Comparison of ENCODE assay signal across 12 cellular contexts in the genomic region with DNA sequence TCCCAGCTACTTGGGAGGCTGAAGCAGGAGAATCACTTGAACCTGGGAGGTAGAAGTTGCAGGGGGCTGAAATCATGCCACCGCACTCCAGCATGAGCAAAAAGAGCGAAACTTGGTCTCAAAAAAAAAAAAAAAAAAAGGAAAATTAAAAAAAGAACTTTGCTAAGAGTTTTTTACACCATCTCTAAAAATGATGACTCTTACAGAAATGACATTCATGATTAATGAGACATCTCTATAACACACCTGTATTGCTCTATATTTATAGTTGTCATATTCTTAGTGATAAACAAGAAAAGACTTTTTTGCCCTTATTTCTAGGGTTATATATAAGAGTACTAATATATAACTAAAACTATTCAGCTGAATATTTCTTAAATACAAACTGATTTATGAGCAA. TPM values are rescaled to one million over a fixed set of nuclear protein-coding genes. Genes with fewer than 3 reads are reported as not detected.
DNase-seq lines count a peak whose midpoint lies in the region; ATAC-seq, FAIRE-seq and TF ChIP-seq lines count a peak whose summit lies in the region.
"Had no signal": no experiment of that assay in that cellular context is flagged by ENCODE, and none has a peak within 500 bp of the region (broad histone marks: within the 10 kb centered on the region; RNA-seq: fewer than 3 reads in every experiment).

No MANE protein-coding gene starts in this region.

- no peak overlapping the region for H3K4me3 Mint-ChIP-seq in CD4-positive, CD25-positive, alpha-beta regulatory T cell
- H3K4me3 Mint-ChIP-seq: CD14-positive monocyte, HFFc6 had no signal

- no peaks in the 10 kb centered on the region for H3K9me3 ChIP-seq in CD4-positive, CD25-positive, alpha-beta regulatory T cell (ENCODE audit: control insufficient read depth in 2 of 2, low read length in 2 of 2)
- H3K9me3 ChIP-seq in small intestine (ENCODE audit: control insufficient read depth, low read depth) (no peaks in the 10 kb centered on the region), left ventricle myocardium inferior (replicated peaks) (no peaks in the 10 kb centered on the region)

- H3K4me1 ChIP-seq in CD4-positive, CD25-positive, alpha-beta regulatory T cell (ENCODE audit: control insufficient read depth, insufficient read depth, low read length, poor library complexity, severe bottlenecking) = peaks cover 70% of the 10 kb centered on the region
- H3K4me1 ChIP-seq in small intestine (ENCODE audit: control insufficient read depth in 2 of 2, insufficient read depth in 1 of 2, low read depth in 1 of 2, low read length in 1 of 2) (peaks cover 0 to 6% of the 10 kb centered on the region in 2 donors), left ventricle myocardium inferior (peaks cover 25% of the 10 kb centered on the region)

- peak overlapping the region in 2 of 3 donors; percentile 48 to 84 for H3K27ac Mint-ChIP-seq in CD4-positive, CD25-positive, alpha-beta regulatory T cell
- H3K27ac Mint-ChIP-seq: HFFc6 had no signal

- H3K4me3 ChIP-seq in CD4-positive, CD25-positive, alpha-beta regulatory T cell (ENCODE audit: low read depth, low read length) = peak overlapping the region; percentile 13
- H3K4me3 ChIP-seq in small intestine (ENCODE audit: low read depth in 1 of 2, low read length in 2 of 2) (no peak overlapping the region), left ventricle myocardium inferior (no peak overlapping the region)

- peaks cover 39 to 90% (median 73%) of the 10 kb centered on the region in 4 donors for H3K4me1 Mint-ChIP-seq in CD4-positive, CD25-positive, alpha-beta regulatory T cell

- FAIRE-seq in RCC 7860 (lab: Jason Lieb, UNC) (peak; percentile 7), colon (lab: Jason Lieb, UNC) (peak; percentile 21), small intestine (lab: Jason Lieb, UNC) (peak; percentile 26)
- FAIRE-seq: HTR-8/SVneo had no signal

- no peaks in the 10 kb centered on the region for H3K27me3 ChIP-seq in CD4-positive, CD25-positive, alpha-beta regulatory T cell (ENCODE audit: control insufficient read depth, insufficient read depth, low read length)
- no peaks in the 10 kb centered on the region for H3K27me3 ChIP-seq in small intestine (ENCODE audit: control insufficient read depth in 2 of 2, insufficient read depth in 2 of 2, low read length in 2 of 2)
- H3K27me3 ChIP-seq in left ventricle myocardium inferior (ENCODE audit: low read depth) = no peaks in the 10 kb centered on the region

- peaks cover 31% of the 10 kb centered on the region for H3K36me3 Mint-ChIP-seq in CD4-positive, CD25-positive, alpha-beta regulatory T cell

- intact Hi-C loops in left ventricle myocardium inferior (cut with micrococcal nuclease) = no loop called here

- ATAC-seq in CD4-positive, CD25-positive, alpha-beta regulatory T cell (ENCODE audit: low read depth in 2 of 2) = no peak

- H3K9me3 Mint-ChIP-seq in CD4-positive, CD25-positive, alpha-beta regulatory T cell = peaks cover 0 to 2% (median 0%) of the 10 kb centered on the region in 7 donors
- H3K9me3 Mint-ChIP-seq: CD14-positive monocyte, HFFc6 had no signal

- DNase-seq in CD4-positive, CD25-positive, alpha-beta regulatory T cell = no peak
- DNase-seq in RCC 7860 (ENCODE audit: low spot score) (no peak), small intestine (no peak), OCI-M2 (lab: John Stamatoyannopoulos, UW; ENCODE audit: unreplicated experiment) (no peak), DMS53 treated with DMSO at 0.1 percent for 48 hours (lab: John Stamatoyannopoulos, UW; ENCODE audit: unreplicated experiment) (no peak), left ventricle myocardium inferior (no peak)
- DNase-seq: DMS53, HCEC 1CT, HFFc6 had no signal

- peak overlapping the region; percentile 23 for H3K27ac ChIP-seq in CD4-positive, CD25-positive, alpha-beta regulatory T cell (ENCODE audit: insufficient read depth, low read length, poor library complexity, severe bottlenecking)
- no peak overlapping the region for H3K27ac ChIP-seq in small intestine (ENCODE audit: low read depth in 1 of 2, low read length in 1 of 2)
- H3K27ac ChIP-seq in left ventricle myocardium inferior (replicated peaks) = no peak overlapping the region

- 93 to 96% (median 95%) methylated on average over 2 of the region's 2 CpGs for WGBS in small intestine, 3 donors

- TF ChIP-seq CTCF in left ventricle myocardium inferior (IDR thresholded peaks at IDR 0.05; ENCODE audit: borderline replicate concordance) = no peak

- peaks cover 15% of the 10 kb centered on the region for H3K36me3 ChIP-seq in CD4-positive, CD25-positive, alpha-beta regulatory T cell (ENCODE audit: control insufficient read depth, insufficient read depth, low read length)
- H3K36me3 ChIP-seq in small intestine (ENCODE audit: control insufficient read depth in 2 of 2, insufficient read depth in 2 of 2, low read length in 2 of 2) = no peaks in the 10 kb centered on the region
- H3K36me3 ChIP-seq in left ventricle myocardium inferior = no peaks in the 10 kb centered on the region

- no peaks in the 10 kb centered on the region for H3K27me3 Mint-ChIP-seq in CD4-positive, CD25-positive, alpha-beta regulatory T cell

RNA-seq across cellular contexts. Expression of a gene that starts 34.4 kb away (rescaled TPM):
- total RNA-seq in CD4-positive, CD25-positive, alpha-beta regulatory T cell = 301 TPM
- polyA plus RNA-seq in CD4-positive, CD25-positive, alpha-beta regulatory T cell = 100 to 1,000 TPM in 1 of 4 donors, 10 to 100 TPM in 3; 69.6 to 104 (median 82.8) TPM
- 1 to 10 TPM in 2 of 3 donors, under 1 TPM in 1; 0.89 to 2.0 (median 1.4) TPM for polyA plus RNA-seq in small intestine
- 7.1 TPM for total RNA-seq in left ventricle myocardium inferior

Comparison
In these comparisons a context has a peak if more than half of its experiments do, and no peak if none do; other contexts are left out.
1. RNA of a gene that starts 34.4 kb away (total RNA-seq): 301 TPM in CD4-positive, CD25-positive, alpha-beta regulatory T cell (single experiment); 7.1 TPM in left ventricle myocardium inferior (single experiment); every median in the first group is over 10 times any median in the second.